Comparison of ENCODE assay signal across 16 cellular contexts in the genomic region with DNA sequence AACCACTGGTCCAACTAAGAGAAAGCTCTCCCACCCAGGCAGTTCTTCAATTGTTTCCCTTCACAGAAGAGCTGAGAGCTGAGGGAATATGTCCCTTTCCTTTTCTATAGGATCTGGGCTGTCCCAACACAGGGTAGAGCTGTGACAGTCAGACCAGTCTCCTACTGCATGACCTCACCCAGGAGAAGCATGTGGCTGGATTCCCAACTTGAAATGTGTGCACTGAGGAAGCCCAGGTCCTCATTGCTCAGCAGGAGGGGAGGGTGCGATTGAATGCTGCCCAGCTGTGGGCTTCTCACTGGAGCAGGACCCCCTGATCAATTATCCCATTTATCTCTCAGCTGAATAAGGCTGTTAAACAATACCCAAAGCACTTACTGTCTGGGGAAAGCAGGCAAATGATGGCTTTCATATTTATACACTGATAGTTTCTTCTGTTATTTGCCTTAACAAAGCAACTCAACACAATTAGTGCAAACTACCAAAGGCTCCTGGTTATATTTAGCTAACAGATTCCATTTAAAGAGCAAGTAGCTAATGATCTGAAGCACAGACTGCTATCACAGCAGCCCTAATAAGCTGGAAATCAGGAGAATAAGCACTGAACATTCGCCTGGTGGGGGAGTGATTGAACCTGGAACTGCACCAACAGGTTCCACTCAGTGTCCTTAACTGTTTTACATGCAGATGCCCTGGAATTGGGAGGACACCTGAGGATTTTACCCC.
DNase-seq lines count a peak whose midpoint lies in the region; ATAC-seq and TF ChIP-seq lines count a peak whose summit lies in the region.
"Had no signal": no experiment of that assay in that cellular context is flagged by ENCODE, and none has a peak within 500 bp of the region (broad histone marks: within the 10 kb centered on the region; RNA-seq: fewer than 3 reads in every experiment).

No MANE protein-coding gene starts in this region.

- H3K27ac ChIP-seq in breast epithelium: no peak overlapping the region
- H3K27ac ChIP-seq in heart right ventricle: peak overlapping the region; percentile 26 to 86 (median 76)
- H3K27ac ChIP-seq: C4-2B, KMS-11, Peyer's patch had no signal

- intact Hi-C loops in breast epithelium (cut with DNase I; ENCODE audit: low total_unique reads): no loop called here
- intact Hi-C loops in heart right ventricle (cut with DNase I): no loop called here

- no peaks in the 10 kb centered on the region for H3K36me3 ChIP-seq in breast epithelium
- H3K36me3 ChIP-seq in heart right ventricle: no peaks in the 10 kb centered on the region
- H3K36me3 ChIP-seq: Peyer's patch had no signal

- no peaks in the 10 kb centered on the region for H3K9me3 Mint-ChIP-seq in glutamatergic neuron (ENCODE audit: unreplicated experiment)
- H3K9me3 Mint-ChIP-seq: H9 had no signal

- no peaks in the 10 kb centered on the region for H3K4me1 Mint-ChIP-seq in glutamatergic neuron (ENCODE audit: low read depth, unreplicated experiment)

- H3K4me3 ChIP-seq in breast epithelium: no peak overlapping the region
- no peak overlapping the region for H3K4me3 ChIP-seq in heart right ventricle
- H3K4me3 ChIP-seq: Peyer's patch had no signal

- ATAC-seq in heart right ventricle: peak; percentile 87 to 97 (median 94)
- no peak for ATAC-seq in GM21529 (IDR thresholded peaks at IDR 0.05; ENCODE audit: unreplicated experiment)
- ATAC-seq: HepG2 had no signal

- peak; percentile 39 to 53 for DNase-seq in T47D (ENCODE audit: low read depth in 1 of 2, low spot score in 1 of 2)
- DNase-seq in breast epithelium (ENCODE audit: low spot score in 2 of 2): no peak
- DNase-seq in NCI-H345 treated with DMSO at 0.1 percent for 48 hours (lab: John Stamatoyannopoulos, UW; ENCODE audit: unreplicated experiment): peak; percentile 37
- peak in 1 of 2 donors; percentile 60 for DNase-seq in heart right ventricle
- DNase-seq in NCI-H1930 (lab: John Stamatoyannopoulos, UW): no peak
- DNase-seq in NCI-H774 (lab: John Stamatoyannopoulos, UW): no peak
- no peak for DNase-seq in glutamatergic neuron
- DNase-seq: DMS53, H9, NCI-H526 treated with DMSO at 0.1 percent for 48 hours, Peyer's patch, SIG-M5 had no signal

- H3K27ac Mint-ChIP-seq in glutamatergic neuron (ENCODE audit: unreplicated experiment): no peak overlapping the region

- no peaks in the 10 kb centered on the region for H3K9me3 ChIP-seq in breast epithelium
- H3K9me3 ChIP-seq in heart right ventricle: no peaks in the 10 kb centered on the region

- H3K4me3 Mint-ChIP-seq in glutamatergic neuron (ENCODE audit: unreplicated experiment): no peak overlapping the region
- H3K4me3 Mint-ChIP-seq: H9 had no signal

- peaks cover 2% of the 10 kb centered on the region for H3K27me3 Mint-ChIP-seq in glutamatergic neuron (ENCODE audit: unreplicated experiment)

- H3K36me3 Mint-ChIP-seq in glutamatergic neuron (ENCODE audit: unreplicated experiment): no peaks in the 10 kb centered on the region

- H3K4me1 ChIP-seq in breast epithelium: no peaks in the 10 kb centered on the region
- peaks cover 0 to 21% (median 3%) of the 10 kb centered on the region in 9 donors for H3K4me1 ChIP-seq in heart right ventricle
- H3K4me1 ChIP-seq: Peyer's patch had no signal

- TF ChIP-seq POLR2A in breast epithelium (IDR thresholded peaks at IDR 0.05): no peak

- TF ChIP-seq CTCF in breast epithelium (IDR thresholded peaks at IDR 0.05) (no peak), heart right ventricle (IDR thresholded peaks at IDR 0.05) (no peak), glutamatergic neuron (IDR thresholded peaks at IDR 0.05; ENCODE audit: partially characterized antibody, unreplicated experiment) (no peak)

- no peaks in the 10 kb centered on the region for H3K27me3 ChIP-seq in breast epithelium
- H3K27me3 ChIP-seq in heart right ventricle: no peaks in the 10 kb centered on the region
- H3K27me3 ChIP-seq: Peyer's patch had no signal

- 25 to 45% methylated on average over 2 of the region's 2 CpGs for WGBS in heart right ventricle, 2 donors

- in situ Hi-C loops in T47D (cut with HindIII; ENCODE audit: low pct_unique_long_range_greater_than_20kb, low sequenced_read_pairs): no loop called here

Comparison
In these comparisons a context has a peak if more than half of its experiments do, and no peak if none do; other contexts are left out.
1. DNase-seq: peak in T47D (2 of 2) and NCI-H345 treated with DMSO at 0.1 percent for 48 hours (single experiment); none in breast epithelium (0 of 2), NCI-H1930 (0 of 2), NCI-H774 (single experiment) and glutamatergic neuron (single experiment).
2. H3K27ac ChIP-seq: peak in heart right ventricle (10 of 10); none in breast epithelium (0 of 2).